In genomic region chr12:84857809-84858208, GRCh38 we compare ENCODE assay signal across 24 cellular contexts. TPM values are rescaled to one million over a fixed set of nuclear protein-coding genes. Genes with fewer than 3 reads are reported as not detected.
"Had no signal": no experiment of that assay in that cellular context is flagged by ENCODE, and none has a peak within 500 bp of the region (broad histone marks: within the 10 kb centered on the region; RNA-seq: fewer than 3 reads in every experiment).

No MANE protein-coding gene starts in this region.

- H3K27ac Mint-ChIP-seq: activated CD4-positive, alpha-beta memory T cell treated with anti-CD3 and anti-CD28 coated beads, Interleukin-2, amount 10 ng/mL, durations not matched to agents 7 days and 5 days; activated CD4-positive, alpha-beta T cell treated with anti-CD3 and anti-CD28 coated beads, Interleukin-2, amount 10 ng/mL, durations not matched to agents 24 days and 14 days; activated naive CD4-positive, alpha-beta T cell treated with anti-CD3 and anti-CD28 coated beads for 36 hours; activated T-cell treated with anti-CD3 and anti-CD28 coated beads, Interleukin-2, amount 50 U/mL, for 72 hours; naive thymus-derived CD4-positive, alpha-beta T cell; stimulated activated memory B cell treated with anti-CD40 and anti-IgM and Interleukin-4, amounts not matched to agents 10 μg/mL and 1 μg/mL and 100 μg/mL, for 72 hours; T-helper 1 cell treated with Interleukin-12 subunit alpha and Interleukin-12 subunit beta and Interleukin-4 antibody, amounts not matched to agents 30 μg/mL and 1 μg/mL, for 36 hours had no signal

- H3K9me3 Mint-ChIP-seq: activated CD4-positive, alpha-beta memory T cell treated with anti-CD3 and anti-CD28 coated beads, Interleukin-2, amount 10 ng/mL, durations not matched to agents 7 days and 5 days; activated CD4-positive, alpha-beta T cell treated with anti-CD3 and anti-CD28 coated beads, Interleukin-2, amount 10 ng/mL, durations not matched to agents 24 days and 14 days; activated naive CD4-positive, alpha-beta T cell treated with anti-CD3 and anti-CD28 coated beads for 36 hours; activated T-cell treated with anti-CD3 and anti-CD28 coated beads, Interleukin-2, amount 50 U/mL, for 72 hours; neural crest cell; stimulated activated memory B cell treated with anti-CD40 and anti-IgM and Interleukin-4, amounts not matched to agents 10 μg/mL and 1 μg/mL and 100 μg/mL, for 72 hours; T-helper 1 cell treated with Interleukin-12 subunit alpha and Interleukin-12 subunit beta and Interleukin-4 antibody, amounts not matched to agents 30 μg/mL and 1 μg/mL, for 36 hours had no signal

- H3K4me3 ChIP-seq: esophagus muscularis mucosa, gastrocnemius medialis, heart left ventricle, right lobe of liver, skin epidermis, thoracic aorta, upper lobe of left lung had no signal

- H3K27me3 Mint-ChIP-seq: activated CD4-positive, alpha-beta T cell treated with anti-CD3 and anti-CD28 coated beads, Interleukin-2, amount 10 ng/mL, durations not matched to agents 24 days and 14 days; stimulated activated memory B cell treated with anti-CD40 and anti-IgM and Interleukin-4, amounts not matched to agents 10 μg/mL and 1 μg/mL and 100 μg/mL, for 72 hours had no signal

- H3K27me3 ChIP-seq: gastrocnemius medialis, heart left ventricle, right lobe of liver, upper lobe of left lung had no signal

- H3K4me1 ChIP-seq: esophagus muscularis mucosa, gastrocnemius medialis, heart left ventricle, right lobe of liver, upper lobe of left lung had no signal

- DNase-seq: activated CD4-positive, alpha-beta memory T cell treated with anti-CD3 and anti-CD28 coated beads, Interleukin-2, amount 10 ng/mL, durations not matched to agents 7 days and 5 days; activated CD4-positive, alpha-beta T cell treated with anti-CD3 and anti-CD28 coated beads, Interleukin-2, amount 10 ng/mL, durations not matched to agents 24 days and 14 days; activated effector memory CD4-positive, alpha-beta T cell treated with Interleukin-2 at 50 U/mL for 16 hours; activated naive CD4-positive, alpha-beta T cell treated with anti-CD3 and anti-CD28 coated beads for 36 hours; activated T-cell treated with anti-CD3 and anti-CD28 coated beads, Interleukin-2, amount 50 U/mL, for 72 hours; caudate nucleus; dermis blood vessel endothelial cell; effector memory CD4-positive, alpha-beta T cell; gastrocnemius medialis; heart left ventricle; left colon; mesendoderm; naive thymus-derived CD4-positive, alpha-beta T cell; occipital lobe; right lobe of liver; stimulated activated CD4-positive, alpha-beta T cell treated with anti-CD3 and anti-CD28 coated beads, Interleukin-15, amount 100 ng/mL, for 24 hours; upper lobe of left lung had no signal

- H3K36me3 ChIP-seq: esophagus muscularis mucosa, gastrocnemius medialis, heart left ventricle, right lobe of liver, thoracic aorta, upper lobe of left lung had no signal

- H3K36me3 Mint-ChIP-seq: naive thymus-derived CD4-positive, alpha-beta T cell; stimulated activated memory B cell treated with anti-CD40 and anti-IgM and Interleukin-4, amounts not matched to agents 10 μg/mL and 1 μg/mL and 100 μg/mL, for 72 hours had no signal

- H3K4me3 Mint-ChIP-seq: activated CD4-positive, alpha-beta memory T cell treated with anti-CD3 and anti-CD28 coated beads, Interleukin-2, amount 10 ng/mL, durations not matched to agents 7 days and 5 days; activated CD4-positive, alpha-beta T cell treated with anti-CD3 and anti-CD28 coated beads, Interleukin-2, amount 10 ng/mL, durations not matched to agents 24 days and 14 days; activated naive CD4-positive, alpha-beta T cell treated with anti-CD3 and anti-CD28 coated beads for 36 hours; activated T-cell treated with anti-CD3 and anti-CD28 coated beads, Interleukin-2, amount 50 U/mL, for 72 hours; naive thymus-derived CD4-positive, alpha-beta T cell; neural crest cell; stimulated activated memory B cell treated with anti-CD40 and anti-IgM and Interleukin-4, amounts not matched to agents 10 μg/mL and 1 μg/mL and 100 μg/mL, for 72 hours; T-helper 1 cell treated with Interleukin-12 subunit alpha and Interleukin-12 subunit beta and Interleukin-4 antibody, amounts not matched to agents 30 μg/mL and 1 μg/mL, for 36 hours had no signal

- H3K27ac ChIP-seq: esophagus muscularis mucosa, gastrocnemius medialis, heart left ventricle, right lobe of liver, skin epidermis, thoracic aorta, upper lobe of left lung had no signal

- H3K4me1 Mint-ChIP-seq: activated CD4-positive, alpha-beta memory T cell treated with anti-CD3 and anti-CD28 coated beads, Interleukin-2, amount 10 ng/mL, durations not matched to agents 7 days and 5 days; activated CD4-positive, alpha-beta T cell treated with anti-CD3 and anti-CD28 coated beads, Interleukin-2, amount 10 ng/mL, durations not matched to agents 24 days and 14 days; naive thymus-derived CD4-positive, alpha-beta T cell; neural crest cell; stimulated activated memory B cell treated with anti-CD40 and anti-IgM and Interleukin-4, amounts not matched to agents 10 μg/mL and 1 μg/mL and 100 μg/mL, for 72 hours had no signal

- ATAC-seq: activated CD4-positive, CD25-positive, alpha-beta regulatory T cell treated with anti-CD3 and anti-CD28 coated beads, Interleukin-2, amount 50 U/mL, for 24 hours; activated T-cell treated with anti-CD3 and anti-CD28 coated beads, Interleukin-2, amount 50 U/mL, for 72 hours; gastrocnemius medialis; heart left ventricle; left colon; naive thymus-derived CD4-positive, alpha-beta T cell; right lobe of liver; stimulated activated memory B cell treated with anti-CD40 and anti-IgM and Interleukin-4, amounts not matched to agents 10 μg/mL and 1 μg/mL and 100 μg/mL, for 72 hours had no signal

- H3K9me3 ChIP-seq: esophagus muscularis mucosa, gastrocnemius medialis, right lobe of liver, thoracic aorta, upper lobe of left lung had no signal

RNA-seq across cellular contexts. Expression of gene SLC6A15, which starts 54.8 kb away (rescaled TPM):
- total RNA-seq: activated CD4-positive, alpha-beta memory T cell treated with anti-CD3 and anti-CD28 coated beads, Interleukin-2, amount 10 ng/mL, durations not matched to agents 7 days and 5 days; activated CD4-positive, alpha-beta T cell treated with anti-CD3 and anti-CD28 coated beads, Interleukin-2, amount 10 ng/mL, durations not matched to agents 24 days and 14 days; heart left ventricle; naive thymus-derived CD4-positive, alpha-beta T cell; right lobe of liver had no signal
- polyA plus RNA-seq: heart left ventricle; naive thymus-derived CD4-positive, alpha-beta T cell had no signal
